5 cellular contexts compared by ENCODE assay signal in the genomic region with DNA sequence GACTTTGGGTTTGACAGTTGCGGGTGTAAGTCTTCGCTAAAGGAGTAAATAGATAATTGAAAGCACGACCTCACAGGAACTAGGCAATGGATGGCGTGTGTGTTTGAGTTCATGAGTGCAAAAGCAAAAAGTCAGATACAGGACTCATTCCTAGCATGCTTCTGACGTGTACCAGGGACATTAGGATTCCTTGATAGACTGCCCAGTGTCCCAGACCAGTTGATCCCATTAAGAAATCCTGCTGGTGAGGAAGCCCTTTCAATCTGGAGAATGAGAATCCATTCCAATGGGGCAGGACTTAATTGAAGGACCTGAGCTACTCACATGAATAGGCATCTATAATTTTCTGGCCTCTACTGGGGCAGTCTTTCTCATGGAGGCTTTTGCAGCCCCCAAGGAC.
"Had no signal": no experiment of that assay in that cellular context is flagged by ENCODE, and none has a peak within 500 bp of the region (broad histone marks: within the 10 kb centered on the region; RNA-seq: fewer than 3 reads in every experiment).

No MANE protein-coding gene starts in this region.

- H3K4me3 ChIP-seq: K562 had no signal

- H3K27ac ChIP-seq: HL-60 had no signal

- DNase-seq: IMR-90, KBM-7, KG1 had no signal
